8 cellular contexts compared by ENCODE assay signal in the genomic region with DNA sequence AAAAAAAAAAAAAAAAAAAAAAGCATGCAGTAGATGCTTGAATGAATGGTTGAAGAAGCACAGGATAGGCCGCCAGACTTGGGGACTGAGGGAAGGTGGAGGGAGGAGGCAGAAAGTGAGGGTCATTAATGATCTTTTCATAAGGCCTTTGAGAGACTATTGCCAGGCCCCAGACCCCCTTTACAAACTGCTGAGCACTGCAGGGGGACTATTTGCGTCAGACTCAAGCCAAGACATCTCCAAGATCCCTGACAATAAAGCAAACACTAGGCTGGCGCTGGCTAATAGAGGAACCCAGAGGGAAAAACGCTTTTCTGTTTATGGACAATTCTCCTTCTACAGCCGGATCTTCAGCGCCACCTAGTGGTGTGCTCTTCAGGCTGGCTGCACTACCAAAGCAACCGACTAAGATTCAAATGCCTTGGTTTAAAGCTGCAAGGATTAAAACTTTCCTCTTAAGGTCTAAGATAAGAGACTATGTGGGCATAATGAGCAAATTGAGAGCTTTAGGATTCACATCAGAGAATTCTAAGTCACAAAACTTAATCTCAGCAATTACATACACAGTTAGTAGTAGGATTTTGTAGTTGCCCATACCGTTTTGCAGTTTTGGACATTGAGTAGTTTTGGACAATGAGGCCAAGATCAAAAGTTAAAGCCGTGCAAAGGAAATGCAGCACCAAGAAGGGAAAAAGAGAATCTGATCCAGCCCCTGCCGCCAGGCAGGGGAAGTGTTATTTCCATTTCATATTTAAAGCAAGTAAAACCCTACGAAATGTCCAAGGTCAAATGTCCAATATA. TPM values are rescaled to one million over a fixed set of nuclear protein-coding genes. Genes with fewer than 3 reads are reported as not detected.
DNase-seq lines count a peak whose midpoint lies in the region; ATAC-seq lines count a peak whose summit lies in the region.

No MANE protein-coding gene starts in this region.

- H3K27ac ChIP-seq in cingulate gyrus (ENCODE audit: low read depth, low read length), result peak overlapping the region; percentile 31

- ATAC-seq in HG03280 (IDR thresholded peaks at IDR 0.05; ENCODE audit: unreplicated experiment) (peak; percentile 75), left lobe of liver (peak; percentile 99), GM21381 (IDR thresholded peaks at IDR 0.05; ENCODE audit: unreplicated experiment) (no peak)

- peak; percentile 31 for DNase-seq in GF-D8 (lab: John Stamatoyannopoulos, UW)
- peak; percentile 63 for DNase-seq in NCI-H446 treated with DMSO at 0.1 percent for 48 hours (lab: John Stamatoyannopoulos, UW)
- peak; percentile 47 to 48 for DNase-seq in activated CD4-positive, alpha-beta T cell treated with anti-CD3 and anti-CD28 coated beads for 24 hours (ENCODE audit: low read depth in 2 of 2)
- peak; percentile 56 for DNase-seq in left lobe of liver (ENCODE audit: low spot score)
- DNase-seq in stimulated activated CD4-positive, alpha-beta T cell treated with anti-CD3 and anti-CD28 coated beads, Interleukin-4, amount 100 ng/mL, for 24 hours, result peak; percentile 69

RNA-seq across cellular contexts. Expression of gene AGK, which starts 17.9 kb away (rescaled TPM):
- total RNA-seq in left lobe of liver, result 8.7 TPM
